Comparison of ENCODE assay signal across 1 cellular context in genomic region chr2:151783133-151783520, GRCh38.
A peak's percentile ranks its signal among the peaks of the same experiment; 100 is the strongest.
TF ChIP-seq lines count a peak whose summit lies in the region.

No MANE protein-coding gene starts in this region.

TF ChIP-seq in K562, 482 proteins besides CTCF, POLR2A, EP300 and RAD21 (continued from another document):
- TF ChIP-seq ZNF398 (CRISPR knock-in tag; IDR thresholded peaks at IDR 0.05): no peak
- no peak; a peak in 1 of 4 replicates for TF ChIP-seq MAZ (CRISPR knock-in tag; conservative IDR thresholded peaks at IDR 0.05 in 1 of 2, IDR thresholded peaks at IDR 0.05 in 1 of 2)
- no peak for TF ChIP-seq HMG20A (CRISPR knock-in tag; conservative IDR thresholded peaks at IDR 0.05)
- no peak for TF ChIP-seq HBP1 (CRISPR knock-in tag; IDR thresholded peaks at IDR 0.05)
- TF ChIP-seq DDX20 (tag; IDR thresholded peaks at IDR 0.05; ENCODE audit: low read depth): 0 out of 2 replicates have a peak, but pooled peaks have one; percentile 16
- no peak for TF ChIP-seq ADNP (tag; IDR thresholded peaks at IDR 0.05)
- TF ChIP-seq ZNF347 (CRISPR knock-in tag; IDR thresholded peaks at IDR 0.05; ENCODE audit: low read depth): no peak
- no peak for TF ChIP-seq ELF4 (CRISPR knock-in tag; IDR thresholded peaks at IDR 0.05)
- TF ChIP-seq HSF4 (CRISPR knock-in tag; IDR thresholded peaks at IDR 0.05; ENCODE audit: borderline replicate concordance): peak; percentile 3; the same call in 1 of the 2 replicates
- TF ChIP-seq ZNF133 (CRISPR knock-in tag; IDR thresholded peaks at IDR 0.05): no peak
- TF ChIP-seq JUNB (CRISPR knock-in tag; conservative IDR thresholded peaks at IDR 0.05): no peak
- TF ChIP-seq FOXA1 (IDR thresholded peaks at IDR 0.05; ENCODE audit: borderline replicate concordance): no peak
